27 cellular contexts compared by ENCODE assay signal in genomic region chr10:120632047-120632446, GRCh38.
"Had no signal": no experiment of that assay in that cellular context is flagged by ENCODE, and none has a peak within 500 bp of the region (broad histone marks: within the 10 kb centered on the region; RNA-seq: fewer than 3 reads in every experiment).

No MANE protein-coding gene starts in this region.

- DNase-seq: activated CD4-positive, alpha-beta T cell treated with anti-CD3 and anti-CD28 coated beads for 36 hours; activated CD4-positive, alpha-beta T cell treated with anti-CD3 and anti-CD28 coated beads, Interleukin-2, amount 10 ng/mL, durations not matched to agents 7 days and 5 days; activated CD4-positive, alpha-beta T cell treated with anti-CD3 and anti-CD28 coated beads, Interleukin-2, amount 50 U/mL, for 48 hours; activated CD8-positive, alpha-beta T cell treated with anti-CD3 and anti-CD28 coated beads, Interleukin-2, amount 10 ng/mL, durations not matched to agents 7 days and 5 days; activated gamma-delta T cell; activated naive CD4-positive, alpha-beta T cell treated with Interleukin-2 at 50 U/mL for 16 hours; activated naive CD8-positive, alpha-beta T cell treated with anti-CD3 and anti-CD28 coated beads, Interleukin-2, amount 10 ng/mL, durations not matched to agents 7 days and 5 days; activated T-cell treated with anti-CD3 and anti-CD28 coated beads, Interleukin-2, amount 50 U/mL, for 24 hours; brain microvascular endothelial cell; central memory CD4-positive, alpha-beta T cell; NCI-H1105; NCI-H1417 treated with DMSO at 0.1 percent for 48 hours; NCI-H1694; NCI-H1930; NCI-H2081 treated with DMSO at 0.1 percent for 48 hours; NCI-H345; NCI-H524 treated with DMSO at 0.1 percent for 48 hours; NCI-H748 treated with DMSO at 0.1 percent for 48 hours; NK-92 treated with Interleukin-12 subunit alpha and Interleukin-12 subunit beta, amount 100 ng/mL, for 24 hours; SHP77; SJCRH30 had no signal

- H3K4me3 ChIP-seq: K562, SJCRH30, SK-N-MC had no signal

- H3K27ac ChIP-seq: brain microvascular endothelial cell, SJCRH30, SK-N-MC had no signal

- H3K27me3 Mint-ChIP-seq: activated T-cell treated with anti-CD3 and anti-CD28 coated beads, Interleukin-2, amount 50 U/mL, for 24 hours had no signal

- ATAC-seq: activated CD4-positive, alpha-beta T cell treated with anti-CD3 and anti-CD28 coated beads for 36 hours; activated CD8-positive, alpha-beta T cell treated with anti-CD3 and anti-CD28 coated beads, Interleukin-2, amount 10 ng/mL, durations not matched to agents 7 days and 5 days; K562 had no signal

- H3K9me3 Mint-ChIP-seq: activated CD4-positive, alpha-beta T cell treated with anti-CD3 and anti-CD28 coated beads, Interleukin-2, amount 10 ng/mL, durations not matched to agents 7 days and 5 days; activated naive CD8-positive, alpha-beta T cell treated with anti-CD3 and anti-CD28 coated beads, Interleukin-2, amount 10 ng/mL, durations not matched to agents 7 days and 5 days; activated T-helper 2 cell treated with anti-CD3 and anti-CD28 coated beads, Interferon-gamma antibody, Interleukin-2, Interleukin-4, amounts not matched to agents 10 μg/mL and 5 μg/mL and 100 μg/mL, durations not matched to agents 14 hours and 24 hours and 36 hours; T-helper 1 cell treated with Interleukin-12 subunit alpha and Interleukin-12 subunit beta and Interleukin-4 antibody, amounts not matched to agents 30 μg/mL and 1 μg/mL, for 36 hours; T-helper 2 cell treated with Interferon-gamma antibody and Interleukin-4, amounts not matched to agents 5 μg/mL and 100 μg/mL, for 36 hours had no signal

- H3K27ac Mint-ChIP-seq: activated CD4-positive, alpha-beta T cell treated with anti-CD3 and anti-CD28 coated beads for 36 hours; activated CD4-positive, alpha-beta T cell treated with anti-CD3 and anti-CD28 coated beads, Interleukin-2, amount 10 ng/mL, durations not matched to agents 7 days and 5 days; activated CD8-positive, alpha-beta T cell treated with anti-CD3 and anti-CD28 coated beads, Interleukin-2, amount 10 ng/mL, durations not matched to agents 7 days and 5 days; activated naive CD4-positive, alpha-beta T cell treated with anti-CD3 and anti-CD28 coated beads, Interleukin-2, amount 50 U/mL, for 24 hours; activated naive CD8-positive, alpha-beta T cell treated with anti-CD3 and anti-CD28 coated beads, Interleukin-2, amount 10 ng/mL, durations not matched to agents 7 days and 5 days; activated T-cell treated with anti-CD3 and anti-CD28 coated beads, Interleukin-2, amount 50 U/mL, for 24 hours; activated T-helper 2 cell treated with anti-CD3 and anti-CD28 coated beads, Interferon-gamma antibody, Interleukin-2, Interleukin-4, amounts not matched to agents 10 μg/mL and 5 μg/mL and 100 μg/mL, durations not matched to agents 14 hours and 24 hours and 36 hours; T-helper 1 cell treated with Interleukin-12 subunit alpha and Interleukin-12 subunit beta and Interleukin-4 antibody, amounts not matched to agents 30 μg/mL and 1 μg/mL, for 36 hours; T-helper 2 cell treated with Interferon-gamma antibody and Interleukin-4, amounts not matched to agents 5 μg/mL and 100 μg/mL, for 36 hours had no signal

- H3K36me3 Mint-ChIP-seq: activated naive CD4-positive, alpha-beta T cell treated with anti-CD3 and anti-CD28 coated beads, Interleukin-2, amount 50 U/mL, for 24 hours; activated naive CD8-positive, alpha-beta T cell treated with anti-CD3 and anti-CD28 coated beads, Interleukin-2, amount 10 ng/mL, durations not matched to agents 7 days and 5 days had no signal

- H3K4me1 ChIP-seq: SJCRH30 had no signal

- H3K36me3 ChIP-seq: brain microvascular endothelial cell, SJCRH30 had no signal

- H3K4me1 Mint-ChIP-seq: activated CD4-positive, alpha-beta T cell treated with anti-CD3 and anti-CD28 coated beads for 36 hours; activated CD4-positive, alpha-beta T cell treated with anti-CD3 and anti-CD28 coated beads, Interleukin-2, amount 10 ng/mL, durations not matched to agents 7 days and 5 days; activated naive CD4-positive, alpha-beta T cell treated with anti-CD3 and anti-CD28 coated beads, Interleukin-2, amount 50 U/mL, for 24 hours; activated naive CD8-positive, alpha-beta T cell treated with anti-CD3 and anti-CD28 coated beads, Interleukin-2, amount 10 ng/mL, durations not matched to agents 7 days and 5 days had no signal

- H3K27me3 ChIP-seq: brain microvascular endothelial cell, SJCRH30 had no signal

- H3K4me3 Mint-ChIP-seq: activated CD4-positive, alpha-beta T cell treated with anti-CD3 and anti-CD28 coated beads for 36 hours; activated CD4-positive, alpha-beta T cell treated with anti-CD3 and anti-CD28 coated beads, Interleukin-2, amount 10 ng/mL, durations not matched to agents 7 days and 5 days; activated CD8-positive, alpha-beta T cell treated with anti-CD3 and anti-CD28 coated beads, Interleukin-2, amount 10 ng/mL, durations not matched to agents 7 days and 5 days; activated naive CD4-positive, alpha-beta T cell treated with anti-CD3 and anti-CD28 coated beads, Interleukin-2, amount 50 U/mL, for 24 hours; activated naive CD8-positive, alpha-beta T cell treated with anti-CD3 and anti-CD28 coated beads, Interleukin-2, amount 10 ng/mL, durations not matched to agents 7 days and 5 days; activated T-cell treated with anti-CD3 and anti-CD28 coated beads, Interleukin-2, amount 50 U/mL, for 24 hours; T-helper 1 cell treated with Interleukin-12 subunit alpha and Interleukin-12 subunit beta and Interleukin-4 antibody, amounts not matched to agents 30 μg/mL and 1 μg/mL, for 36 hours; T-helper 2 cell treated with Interferon-gamma antibody and Interleukin-4, amounts not matched to agents 5 μg/mL and 100 μg/mL, for 36 hours had no signal
